17 cellular contexts compared by ENCODE assay signal in the genomic region with DNA sequence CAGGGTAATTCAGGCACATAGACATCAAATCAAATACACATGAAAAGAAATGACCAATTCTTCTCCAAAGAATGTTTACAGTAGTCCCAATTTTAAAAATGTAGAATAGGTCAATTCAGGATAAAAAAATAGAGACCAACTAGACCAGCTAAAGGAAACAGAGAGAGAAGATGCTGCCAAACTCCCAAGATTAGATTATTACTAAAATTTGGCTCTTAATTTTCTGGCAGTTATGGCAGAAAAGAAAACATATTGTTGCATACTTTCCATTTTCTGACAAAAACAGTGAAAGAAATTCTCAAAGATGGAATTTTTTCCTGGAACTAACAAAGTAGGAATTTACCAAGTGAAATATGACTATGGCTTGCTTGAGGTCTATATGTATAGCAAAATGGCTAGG.
DNase-seq lines count a peak whose midpoint lies in the region; ATAC-seq and TF ChIP-seq lines count a peak whose summit lies in the region.
"Had no signal": no experiment of that assay in that cellular context is flagged by ENCODE, and none has a peak within 500 bp of the region (broad histone marks: within the 10 kb centered on the region; RNA-seq: fewer than 3 reads in every experiment).

No MANE protein-coding gene starts in this region.

- no peaks in the 10 kb centered on the region for H3K9me3 Mint-ChIP-seq in osteocyte (ENCODE audit: unreplicated experiment)
- H3K9me3 Mint-ChIP-seq: CD8-positive, alpha-beta memory T cell; GM23338 had no signal

- no peak overlapping the region for H3K4me3 Mint-ChIP-seq in osteocyte (ENCODE audit: unreplicated experiment)
- H3K4me3 Mint-ChIP-seq: CD8-positive, alpha-beta memory T cell; GM23338 had no signal

- peaks cover 23% of the 10 kb centered on the region for H3K36me3 Mint-ChIP-seq in osteocyte (ENCODE audit: unreplicated experiment)
- H3K36me3 Mint-ChIP-seq: CD8-positive, alpha-beta memory T cell had no signal

- no peak overlapping the region for H3K4me3 ChIP-seq in ascending aorta
- H3K4me3 ChIP-seq: BLaER1, GM23338 had no signal

- no peak for ATAC-seq in GM21825 (IDR thresholded peaks at IDR 0.05; ENCODE audit: unreplicated experiment)
- ATAC-seq: GM23338 had no signal

- H3K4me1 Mint-ChIP-seq in osteocyte (ENCODE audit: unreplicated experiment) = peaks cover 44% of the 10 kb centered on the region
- H3K4me1 Mint-ChIP-seq: CD8-positive, alpha-beta memory T cell had no signal

- H3K27ac ChIP-seq in ascending aorta = peak overlapping the region; percentile 6 to 13
- H3K27ac ChIP-seq: BLaER1, HL-60 had no signal

- DNase-seq in GM03348 (ENCODE audit: low spot score) (peak; percentile 31), ascending aorta (ENCODE audit: low spot score in 2 of 2) (no peak), fibroblast of peridontal ligament (ENCODE audit: extremely low read depth) (peak; percentile 77), osteocyte (ENCODE audit: extremely low spot score, unreplicated experiment) (no peak), NCI-H2029 (lab: John Stamatoyannopoulos, UW) (no peak), SIG-M5 (lab: John Stamatoyannopoulos, UW) (no peak)
- DNase-seq: 8988T; AML-193; Caco-2; CD8-positive, alpha-beta memory T cell; DND-41; GF-D8; H7 had no signal

- TF ChIP-seq CTCF in ascending aorta (IDR thresholded peaks at IDR 0.05) (no peak), osteocyte (IDR thresholded peaks at IDR 0.05) (no peak)

- no peaks in the 10 kb centered on the region for H3K27me3 ChIP-seq in ascending aorta
- H3K27me3 ChIP-seq: BLaER1 had no signal

- no peaks in the 10 kb centered on the region for H3K9me3 ChIP-seq in ascending aorta
- H3K9me3 ChIP-seq: BLaER1, Caco-2 had no signal

- intact Hi-C loops in ascending aorta (cut with DNase I) = no loop called here

- peaks cover 0 to 7% of the 10 kb centered on the region in 2 donors for H3K4me1 ChIP-seq in ascending aorta
- H3K4me1 ChIP-seq: BLaER1, Caco-2 had no signal

- no peaks in the 10 kb centered on the region for H3K36me3 ChIP-seq in ascending aorta
- H3K36me3 ChIP-seq: BLaER1 had no signal

- peak overlapping the region; percentile 70 for H3K27ac Mint-ChIP-seq in osteocyte (ENCODE audit: unreplicated experiment)
- H3K27ac Mint-ChIP-seq: CD8-positive, alpha-beta memory T cell; GM23338 had no signal

- H3K27me3 Mint-ChIP-seq in osteocyte (ENCODE audit: unreplicated experiment) = no peaks in the 10 kb centered on the region

Comparison
In these comparisons a context has a peak if more than half of its experiments do, and no peak if none do; other contexts are left out.
1. DNase-seq: peak in GM03348 (single experiment) and fibroblast of peridontal ligament (single experiment); none in ascending aorta (0 of 2), osteocyte (single experiment), NCI-H2029 (single experiment) and SIG-M5 (single experiment).